In the genomic region with DNA sequence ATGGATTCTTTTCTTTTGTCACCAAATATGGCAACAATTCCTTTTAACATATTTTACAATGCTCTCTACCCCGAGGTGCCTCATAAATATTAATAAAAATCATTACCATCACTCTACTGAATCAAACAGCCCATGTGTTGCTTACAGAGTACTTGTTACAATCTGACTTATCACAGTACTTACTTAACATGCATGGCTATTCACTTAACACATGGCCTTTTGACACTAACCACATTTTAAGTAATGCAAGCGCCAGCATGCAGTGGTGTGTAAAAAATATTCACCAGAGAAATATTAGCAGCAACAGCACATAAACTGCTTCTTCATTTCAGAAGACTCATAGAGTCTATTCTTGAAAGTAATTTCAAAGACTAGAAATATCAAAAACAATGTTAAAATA, we compare ENCODE assay signal across 30 cellular contexts.
"Had no signal": no experiment of that assay in that cellular context is flagged by ENCODE, and none has a peak within 500 bp of the region (broad histone marks: within the 10 kb centered on the region; RNA-seq: fewer than 3 reads in every experiment).

No MANE protein-coding gene starts in this region.

- H3K27me3 ChIP-seq: neural progenitor cell, ovary, right lobe of liver, sigmoid colon, suprapubic skin, testis, tibial artery, transverse colon, upper lobe of right lung, uterus had no signal

- H3K79me2 ChIP-seq: parathyroid adenoma had no signal

- H3K9ac ChIP-seq: neural progenitor cell, parathyroid adenoma had no signal

- H3K4me1 Mint-ChIP-seq: naive thymus-derived CD8-positive, alpha-beta T cell; nephron progenitor cell; stimulated activated effector memory CD8-positive, alpha-beta T cell treated with anti-CD3 and anti-CD28 coated beads, Interleukin-12 subunit alpha, Interleukin-12 subunit beta, amount 100 ng/mL, for 72 hours; stimulated activated naive CD8-positive, alpha-beta T cell treated with anti-CD3 and anti-CD28 coated beads, Interleukin-15, amount 100 ng/mL, for 72 hours had no signal

- DNase-seq: naive thymus-derived CD8-positive, alpha-beta T cell; nephron progenitor cell; occipital lobe; ovary; posterior cingulate gyrus; psoas muscle; right cardiac atrium; right lobe of liver; sigmoid colon; small intestine; stimulated activated CD4-positive, alpha-beta T cell treated with anti-CD3 and anti-CD28 coated beads, Interleukin-15, amount 100 ng/mL, for 24 hours; stimulated activated CD4-positive, alpha-beta T cell treated with anti-CD3 and anti-CD28 coated beads, Interleukin-2, amount 100 ng/mL, for 24 hours; stimulated activated CD4-positive, alpha-beta T cell treated with anti-CD3 and anti-CD28 coated beads, Interleukin-2, amount 100 ng/mL, for 48 hours; stimulated activated CD4-positive, alpha-beta T cell treated with anti-CD3 and anti-CD28 coated beads, Interleukin-4, amount 100 ng/mL, for 24 hours; stimulated activated naive CD4-positive, alpha-beta T cell; stimulated activated naive CD8-positive, alpha-beta T cell treated with anti-CD3 and anti-CD28 coated beads, Interleukin-15, amount 100 ng/mL, for 72 hours; stimulated activated naive CD8-positive, alpha-beta T cell treated with anti-CD3 and anti-CD28 coated beads, Interleukin-15, Interleukin-2, amounts not matched to agents 100 U/mL and 50 U/mL, for 24 hours; substantia nigra; testis; tibial artery; transverse colon; upper lobe of right lung; uterus had no signal

- H3K36me3 ChIP-seq: ovary, right lobe of liver, sigmoid colon, suprapubic skin, tibial artery, transverse colon, upper lobe of right lung, uterus had no signal

- H3K4me1 ChIP-seq: neural progenitor cell, parathyroid adenoma, psoas muscle, sigmoid colon, suprapubic skin, testis, tibial artery, transverse colon, upper lobe of right lung, uterus had no signal

- H3K27ac Mint-ChIP-seq: naive thymus-derived CD8-positive, alpha-beta T cell; natural killer cell treated with Interleukin-12 subunit alpha and Interleukin-12 subunit beta and Interleukin-15 and Interleukin-18, amount 100 ng/mL, for 72 hours; nephron progenitor cell; neural progenitor cell; progenitor cell of endocrine pancreas; stimulated activated effector memory CD8-positive, alpha-beta T cell treated with anti-CD3 and anti-CD28 coated beads, Interleukin-12 subunit alpha, Interleukin-12 subunit beta, amount 100 ng/mL, for 72 hours; stimulated activated naive CD8-positive, alpha-beta T cell treated with anti-CD3 and anti-CD28 coated beads, Interleukin-15, amount 100 ng/mL, for 72 hours; type B pancreatic cell had no signal

- H3K4me2 ChIP-seq: neural progenitor cell had no signal

- H3K4me3 Mint-ChIP-seq: naive thymus-derived CD8-positive, alpha-beta T cell; natural killer cell treated with Interleukin-12 subunit alpha and Interleukin-12 subunit beta and Interleukin-15 and Interleukin-18, amount 100 ng/mL, for 72 hours; nephron progenitor cell; neural progenitor cell; stimulated activated effector memory CD8-positive, alpha-beta T cell treated with anti-CD3 and anti-CD28 coated beads, Interleukin-12 subunit alpha, Interleukin-12 subunit beta, amount 100 ng/mL, for 72 hours; stimulated activated naive CD8-positive, alpha-beta T cell treated with anti-CD3 and anti-CD28 coated beads, Interleukin-15, amount 100 ng/mL, for 72 hours; type B pancreatic cell had no signal

- H3K9me3 ChIP-seq: ovary, psoas muscle, right lobe of liver, sigmoid colon, suprapubic skin, testis, tibial artery, transverse colon, upper lobe of right lung, uterus had no signal

- H2AFZ ChIP-seq: neural progenitor cell, parathyroid adenoma had no signal

- H3K27ac ChIP-seq: neural progenitor cell, ovary, parathyroid adenoma, psoas muscle, right lobe of liver, sigmoid colon, suprapubic skin, testis, tibial artery, transverse colon, upper lobe of right lung, uterus had no signal

- H3K4me3 ChIP-seq: neural progenitor cell, ovary, psoas muscle, right lobe of liver, sigmoid colon, suprapubic skin, testis, tibial artery, transverse colon, upper lobe of right lung, uterus had no signal

- ATAC-seq: naive thymus-derived CD8-positive, alpha-beta T cell; natural killer cell treated with Interleukin-12 subunit alpha and Interleukin-12 subunit beta and Interleukin-15 and Interleukin-18, amount 100 ng/mL, for 72 hours; psoas muscle; right lobe of liver; stimulated activated effector memory CD8-positive, alpha-beta T cell treated with anti-CD3 and anti-CD28 coated beads, Interleukin-12 subunit alpha, Interleukin-12 subunit beta, amount 100 ng/mL, for 72 hours; stimulated activated naive CD8-positive, alpha-beta T cell treated with anti-CD3 and anti-CD28 coated beads, Interleukin-15, amount 100 ng/mL, for 72 hours; stimulated activated naive CD8-positive, alpha-beta T cell treated with anti-CD3 and anti-CD28 coated beads, Interleukin-15, Interleukin-2, amounts not matched to agents 100 U/mL and 50 U/mL, for 24 hours; upper lobe of right lung had no signal

- H3K27me3 Mint-ChIP-seq: progenitor cell of endocrine pancreas; stimulated activated naive CD8-positive, alpha-beta T cell treated with anti-CD3 and anti-CD28 coated beads, Interleukin-15, amount 100 ng/mL, for 72 hours; type B pancreatic cell had no signal

- H3K9me3 Mint-ChIP-seq: neural progenitor cell; stimulated activated effector memory CD8-positive, alpha-beta T cell treated with anti-CD3 and anti-CD28 coated beads, Interleukin-12 subunit alpha, Interleukin-12 subunit beta, amount 100 ng/mL, for 72 hours; type B pancreatic cell had no signal

- H3K36me3 Mint-ChIP-seq: naive thymus-derived CD8-positive, alpha-beta T cell; natural killer cell treated with Interleukin-12 subunit alpha and Interleukin-12 subunit beta and Interleukin-15 and Interleukin-18, amount 100 ng/mL, for 72 hours; neural progenitor cell; stimulated activated effector memory CD8-positive, alpha-beta T cell treated with anti-CD3 and anti-CD28 coated beads, Interleukin-12 subunit alpha, Interleukin-12 subunit beta, amount 100 ng/mL, for 72 hours; type B pancreatic cell had no signal
